Comparison of ENCODE assay signal across 1 cellular context in the genomic region with DNA sequence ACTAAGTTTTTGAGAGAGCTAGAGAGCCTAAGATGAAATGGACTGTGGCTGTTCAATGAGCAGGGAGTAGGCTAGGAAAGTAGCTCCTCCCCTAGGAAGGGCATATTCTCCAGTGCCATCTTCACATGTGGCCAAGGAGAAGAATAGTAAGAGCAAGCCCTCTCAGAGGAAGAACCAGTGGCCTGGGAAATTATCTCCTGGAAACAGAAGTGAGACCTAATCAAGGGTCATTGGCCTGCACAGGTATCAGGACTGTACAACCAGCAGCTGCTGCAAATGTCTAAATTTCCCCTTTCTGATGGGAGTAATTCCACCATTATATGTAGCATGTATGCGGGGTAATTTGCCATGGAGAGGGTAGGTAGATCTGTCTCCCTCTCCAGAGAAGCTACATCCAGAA.
TF ChIP-seq lines count a peak whose summit lies in the region.

No MANE protein-coding gene starts in this region.

TF ChIP-seq in K562, 482 proteins besides CTCF, POLR2A, EP300 and RAD21 (continued from another document and continues in another):
- TF ChIP-seq BRCA1 (IDR thresholded peaks at IDR 0.05) (no peak), BRCA1 (CRISPR knock-in tag; IDR thresholded peaks at IDR 0.05) (no peak), PCBP1 (IDR thresholded peaks at IDR 0.05; ENCODE audit: low read depth, low read length, poor library complexity, severe bottlenecking) (no peak), PTBP1 (IDR thresholded peaks at IDR 0.05; ENCODE audit: low read depth, low read length) (no peak), ZFP1 (CRISPR knock-in tag; IDR thresholded peaks at IDR 0.05) (no peak), HDAC3 (IDR thresholded peaks at IDR 0.05; ENCODE audit: borderline replicate concordance, partially characterized antibody) (peak; percentile 55), ZNF311 (CRISPR knock-in tag; IDR thresholded peaks at IDR 0.05) (no peak), ZNF830 (CRISPR knock-in tag; IDR thresholded peaks at IDR 0.05) (no peak), ZNF184 (CRISPR knock-in tag; IDR thresholded peaks at IDR 0.05) (no peak), ZNF175 (CRISPR knock-in tag; IDR thresholded peaks at IDR 0.05; ENCODE audit: low read depth) (no peak), SMAD3 (CRISPR knock-in tag; conservative IDR thresholded peaks at IDR 0.05) (no peak), GABPA (tag; conservative IDR thresholded peaks at IDR 0.05; ENCODE audit: low read depth) (no peak), TBL1XR1 (IDR thresholded peaks at IDR 0.05; ENCODE audit: low read length in 2 of 2) (peak in 1 of 2 experiments; percentile 72; a peak in 1 of 4 replicates), LEF1 (IDR thresholded peaks at IDR 0.05) (0 out of 2 replicates have a peak, but pooled peaks have one; percentile 40), CREB1 (IDR thresholded peaks at IDR 0.05) (no peak), CREB1 (CRISPR knock-in tag; IDR thresholded peaks at IDR 0.05) (no peak), ZNF274 (IDR thresholded peaks at IDR 0.05; ENCODE audit: borderline replicate concordance, low read depth, low read length) (0 out of 2 replicates have a peak, but pooled peaks have one; percentile 27), KDM4B (IDR thresholded peaks at IDR 0.05; ENCODE audit: borderline replicate concordance in 2 of 2, low read depth in 1 of 2) (no peak), FOSL1 (tag; conservative IDR thresholded peaks at IDR 0.05) (0 out of 2 replicates have a peak, but pooled peaks have one; percentile 16), ZNF444 (CRISPR knock-in tag; IDR thresholded peaks at IDR 0.05) (no peak), NFRKB (IDR thresholded peaks at IDR 0.05; ENCODE audit: low read depth) (no peak), SMAD2 (IDR thresholded peaks at IDR 0.05; ENCODE audit: low read depth, low read length) (no peak), MAFK (IDR thresholded peaks at IDR 0.05; ENCODE audit: low read length) (no peak), ZFX (CRISPR knock-in tag; IDR thresholded peaks at IDR 0.05) (no peak), HNRNPK (IDR thresholded peaks at IDR 0.05; ENCODE audit: low read depth, low read length, poor library complexity, severe bottlenecking) (no peak), EWSR1 (IDR thresholded peaks at IDR 0.05; ENCODE audit: borderline replicate concordance, low read depth, partially characterized antibody) (no peak), STAT5B (CRISPR knock-in tag; IDR thresholded peaks at IDR 0.05) (no peak), MAFF (IDR thresholded peaks at IDR 0.05; ENCODE audit: low read length) (no peak), CCAR2 (IDR thresholded peaks at IDR 0.05; ENCODE audit: low read depth, low read length) (no peak), SMAD1 (IDR thresholded peaks at IDR 0.05; ENCODE audit: low read depth, low read length, partially characterized antibody) (no peak), ARID1B (IDR thresholded peaks at IDR 0.05) (peak; percentile 97), ZNF445 (CRISPR knock-in tag; IDR thresholded peaks at IDR 0.05; ENCODE audit: low read depth) (no peak), RBM39 (optimal IDR thresholded peaks at IDR 0.05; ENCODE audit: low read depth, low read length) (no peak), HNRNPUL1 (IDR thresholded peaks at IDR 0.05; ENCODE audit: low read length) (no peak), DACH1 (IDR thresholded peaks at IDR 0.05; ENCODE audit: partially characterized antibody) (peak; percentile 1), HDGF (IDR thresholded peaks at IDR 0.05) (no peak), JUND (IDR thresholded peaks at IDR 0.05; ENCODE audit: borderline replicate concordance, low read depth, low read length) (peak; percentile 26; the same call in 1 of the 2 replicates), JUND (tag; IDR thresholded peaks at IDR 0.05; ENCODE audit: borderline replicate concordance, low read depth, low read length) (no peak; the same call in 1 of the 3 replicates), ZNF699 (CRISPR knock-in tag; IDR thresholded peaks at IDR 0.05; ENCODE audit: insufficient replicate concordance) (no peak), RBBP5 (IDR thresholded peaks at IDR 0.05; ENCODE audit: borderline replicate concordance, insufficient read depth, low read length, poor library complexity, severe bottlenecking) (no peak), PHF8 (IDR thresholded peaks at IDR 0.05; ENCODE audit: borderline replicate concordance, low read length) (no peak), JUN (IDR thresholded peaks at IDR 0.05; ENCODE audit: borderline replicate concordance, low read depth, low read length) (no peak), JUN (CRISPR knock-in tag; IDR thresholded peaks at IDR 0.05; ENCODE audit: borderline replicate concordance) (no peak), POLR2AphosphoS5 (IDR thresholded peaks at IDR 0.05; ENCODE audit: control insufficient read depth, insufficient read depth, low read depth, low read length) (peak; percentile 89), TCFL5 (CRISPR knock-in tag; conservative IDR thresholded peaks at IDR 0.05) (no peak), TAL1 (IDR thresholded peaks at IDR 0.05) (peak; percentile 95), PHF20 (IDR thresholded peaks at IDR 0.05; ENCODE audit: partially characterized antibody) (no peak)
- TF ChIP-seq, protein P1, sequence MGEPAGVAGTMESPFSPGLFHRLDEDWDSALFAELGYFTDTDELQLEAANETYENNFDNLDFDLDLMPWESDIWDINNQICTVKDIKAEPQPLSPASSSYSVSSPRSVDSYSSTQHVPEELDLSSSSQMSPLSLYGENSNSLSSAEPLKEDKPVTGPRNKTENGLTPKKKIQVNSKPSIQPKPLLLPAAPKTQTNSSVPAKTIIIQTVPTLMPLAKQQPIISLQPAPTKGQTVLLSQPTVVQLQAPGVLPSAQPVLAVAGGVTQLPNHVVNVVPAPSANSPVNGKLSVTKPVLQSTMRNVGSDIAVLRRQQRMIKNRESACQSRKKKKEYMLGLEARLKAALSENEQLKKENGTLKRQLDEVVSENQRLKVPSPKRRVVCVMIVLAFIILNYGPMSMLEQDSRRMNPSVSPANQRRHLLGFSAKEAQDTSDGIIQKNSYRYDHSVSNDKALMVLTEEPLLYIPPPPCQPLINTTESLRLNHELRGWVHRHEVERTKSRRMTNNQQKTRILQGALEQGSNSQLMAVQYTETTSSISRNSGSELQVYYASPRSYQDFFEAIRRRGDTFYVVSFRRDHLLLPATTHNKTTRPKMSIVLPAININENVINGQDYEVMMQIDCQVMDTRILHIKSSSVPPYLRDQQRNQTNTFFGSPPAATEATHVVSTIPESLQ (CRISPR knock-in tag; IDR thresholded peaks at IDR 0.05), result no peak
- TF ChIP-seq, protein P2, sequence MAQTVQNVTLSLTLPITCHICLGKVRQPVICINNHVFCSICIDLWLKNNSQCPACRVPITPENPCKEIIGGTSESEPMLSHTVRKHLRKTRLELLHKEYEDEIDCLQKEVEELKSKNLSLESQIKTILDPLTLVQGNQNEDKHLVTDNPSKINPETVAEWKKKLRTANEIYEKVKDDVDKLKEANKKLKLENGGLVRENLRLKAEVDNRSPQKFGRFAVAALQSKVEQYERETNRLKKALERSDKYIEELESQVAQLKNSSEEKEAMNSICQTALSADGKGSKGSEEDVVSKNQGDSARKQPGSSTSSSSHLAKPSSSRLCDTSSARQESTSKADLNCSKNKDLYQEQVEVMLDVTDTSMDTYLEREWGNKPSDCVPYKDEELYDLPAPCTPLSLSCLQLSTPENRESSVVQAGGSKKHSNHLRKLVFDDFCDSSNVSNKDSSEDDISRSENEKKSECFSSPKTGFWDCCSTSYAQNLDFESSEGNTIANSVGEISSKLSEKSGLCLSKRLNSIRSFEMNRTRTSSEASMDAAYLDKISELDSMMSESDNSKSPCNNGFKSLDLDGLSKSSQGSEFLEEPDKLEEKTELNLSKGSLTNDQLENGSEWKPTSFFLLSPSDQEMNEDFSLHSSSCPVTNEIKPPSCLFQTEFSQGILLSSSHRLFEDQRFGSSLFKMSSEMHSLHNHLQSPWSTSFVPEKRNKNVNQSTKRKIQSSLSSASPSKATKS (CRISPR knock-in tag; IDR thresholded peaks at IDR 0.05), result no peak
- TF ChIP-seq, protein P3, sequence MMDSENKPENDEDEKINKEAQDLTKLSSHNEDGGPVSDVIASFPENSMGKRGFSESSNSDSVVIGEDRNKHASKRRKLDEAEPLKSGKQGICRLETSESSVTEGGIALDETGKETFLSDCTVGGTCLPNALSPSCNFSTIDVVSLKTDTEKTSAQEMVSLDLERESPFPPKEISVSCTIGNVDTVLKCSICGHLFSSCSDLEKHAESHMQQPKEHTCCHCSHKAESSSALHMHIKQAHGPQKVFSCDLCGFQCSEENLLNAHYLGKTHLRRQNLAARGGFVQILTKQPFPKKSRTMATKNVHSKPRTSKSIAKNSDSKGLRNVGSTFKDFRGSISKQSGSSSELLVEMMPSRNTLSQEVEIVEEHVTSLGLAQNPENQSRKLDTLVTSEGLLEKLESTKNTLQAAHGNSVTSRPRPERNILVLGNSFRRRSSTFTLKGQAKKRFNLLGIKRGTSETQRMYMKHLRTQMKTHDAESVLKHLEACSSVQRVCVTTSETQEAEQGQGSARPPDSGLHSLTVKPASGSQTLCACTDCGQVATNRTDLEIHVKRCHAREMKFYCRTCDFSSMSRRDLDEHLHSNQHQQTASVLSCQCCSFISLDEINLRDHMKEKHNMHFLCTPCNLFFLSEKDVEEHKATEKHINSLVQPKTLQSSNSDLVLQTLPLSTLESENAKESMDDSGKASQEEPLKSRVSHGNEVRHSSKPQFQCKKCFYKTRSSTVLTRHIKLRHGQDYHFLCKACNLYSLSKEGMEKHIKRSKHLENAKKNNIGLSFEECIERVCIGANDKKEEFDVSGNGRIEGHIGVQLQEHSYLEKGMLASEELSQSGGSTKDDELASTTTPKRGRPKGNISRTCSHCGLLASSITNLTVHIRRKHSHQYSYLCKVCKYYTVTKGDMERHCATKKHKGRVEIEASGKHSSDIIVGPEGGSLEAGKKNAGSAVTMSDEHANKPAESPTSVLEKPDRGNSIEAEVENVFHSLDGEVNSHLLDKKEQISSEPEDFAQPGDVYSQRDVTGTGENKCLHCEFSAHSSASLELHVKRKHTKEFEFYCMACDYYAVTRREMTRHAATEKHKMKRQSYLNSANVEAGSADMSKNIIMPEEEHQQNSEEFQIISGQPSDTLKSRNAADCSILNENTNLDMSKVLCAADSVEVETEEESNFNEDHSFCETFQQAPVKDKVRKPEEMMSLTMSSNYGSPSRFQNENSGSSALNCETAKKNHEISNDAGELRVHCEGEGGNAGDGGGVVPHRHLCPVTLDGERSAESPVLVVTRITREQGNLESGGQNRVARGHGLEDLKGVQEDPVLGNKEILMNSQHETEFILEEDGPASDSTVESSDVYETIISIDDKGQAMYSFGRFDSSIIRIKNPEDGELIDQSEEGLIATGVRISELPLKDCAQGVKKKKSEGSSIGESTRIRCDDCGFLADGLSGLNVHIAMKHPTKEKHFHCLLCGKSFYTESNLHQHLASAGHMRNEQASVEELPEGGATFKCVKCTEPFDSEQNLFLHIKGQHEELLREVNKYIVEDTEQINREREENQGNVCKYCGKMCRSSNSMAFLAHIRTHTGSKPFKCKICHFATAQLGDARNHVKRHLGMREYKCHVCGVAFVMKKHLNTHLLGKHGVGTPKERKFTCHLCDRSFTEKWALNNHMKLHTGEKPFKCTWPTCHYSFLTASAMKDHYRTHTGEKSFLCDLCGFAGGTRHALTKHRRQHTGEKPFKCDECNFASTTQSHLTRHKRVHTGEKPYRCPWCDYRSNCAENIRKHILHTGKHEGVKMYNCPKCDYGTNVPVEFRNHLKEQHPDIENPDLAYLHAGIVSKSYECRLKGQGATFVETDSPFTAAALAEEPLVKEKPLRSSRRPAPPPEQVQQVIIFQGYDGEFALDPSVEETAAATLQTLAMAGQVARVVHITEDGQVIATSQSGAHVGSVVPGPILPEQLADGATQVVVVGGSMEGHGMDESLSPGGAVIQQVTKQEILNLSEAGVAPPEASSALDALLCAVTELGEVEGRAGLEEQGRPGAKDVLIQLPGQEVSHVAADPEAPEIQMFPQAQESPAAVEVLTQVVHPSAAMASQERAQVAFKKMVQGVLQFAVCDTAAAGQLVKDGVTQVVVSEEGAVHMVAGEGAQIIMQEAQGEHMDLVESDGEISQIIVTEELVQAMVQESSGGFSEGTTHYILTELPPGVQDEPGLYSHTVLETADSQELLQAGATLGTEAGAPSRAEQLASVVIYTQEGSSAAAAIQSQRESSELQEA (IDR thresholded peaks at IDR 0.05; ENCODE audit: low read depth), result no peak
- TF ChIP-seq, protein P4, sequence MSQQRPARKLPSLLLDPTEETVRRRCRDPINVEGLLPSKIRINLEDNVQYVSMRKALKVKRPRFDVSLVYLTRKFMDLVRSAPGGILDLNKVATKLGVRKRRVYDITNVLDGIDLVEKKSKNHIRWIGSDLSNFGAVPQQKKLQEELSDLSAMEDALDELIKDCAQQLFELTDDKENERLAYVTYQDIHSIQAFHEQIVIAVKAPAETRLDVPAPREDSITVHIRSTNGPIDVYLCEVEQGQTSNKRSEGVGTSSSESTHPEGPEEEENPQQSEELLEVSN (IDR thresholded peaks at IDR 0.05; ENCODE audit: borderline replicate concordance in 1 of 2, extremely low read depth in 1 of 2, insufficient read depth in 1 of 2, insufficient read length in 1 of 2, low read depth in 1 of 2, low read length in 1 of 2, poor library complexity in 1 of 2, severe bottlenecking in 1 of 2), result no peak
- TF ChIP-seq, protein P5, sequence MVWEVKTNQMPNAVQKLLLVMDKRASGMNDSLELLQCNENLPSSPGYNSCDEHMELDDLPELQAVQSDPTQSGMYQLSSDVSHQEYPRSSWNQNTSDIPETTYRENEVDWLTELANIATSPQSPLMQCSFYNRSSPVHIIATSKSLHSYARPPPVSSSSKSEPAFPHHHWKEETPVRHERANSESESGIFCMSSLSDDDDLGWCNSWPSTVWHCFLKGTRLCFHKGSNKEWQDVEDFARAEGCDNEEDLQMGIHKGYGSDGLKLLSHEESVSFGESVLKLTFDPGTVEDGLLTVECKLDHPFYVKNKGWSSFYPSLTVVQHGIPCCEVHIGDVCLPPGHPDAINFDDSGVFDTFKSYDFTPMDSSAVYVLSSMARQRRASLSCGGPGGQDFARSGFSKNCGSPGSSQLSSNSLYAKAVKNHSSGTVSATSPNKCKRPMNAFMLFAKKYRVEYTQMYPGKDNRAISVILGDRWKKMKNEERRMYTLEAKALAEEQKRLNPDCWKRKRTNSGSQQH (CRISPR knock-in tag; IDR thresholded peaks at IDR 0.05), result no peak
- TF ChIP-seq, protein P6, sequence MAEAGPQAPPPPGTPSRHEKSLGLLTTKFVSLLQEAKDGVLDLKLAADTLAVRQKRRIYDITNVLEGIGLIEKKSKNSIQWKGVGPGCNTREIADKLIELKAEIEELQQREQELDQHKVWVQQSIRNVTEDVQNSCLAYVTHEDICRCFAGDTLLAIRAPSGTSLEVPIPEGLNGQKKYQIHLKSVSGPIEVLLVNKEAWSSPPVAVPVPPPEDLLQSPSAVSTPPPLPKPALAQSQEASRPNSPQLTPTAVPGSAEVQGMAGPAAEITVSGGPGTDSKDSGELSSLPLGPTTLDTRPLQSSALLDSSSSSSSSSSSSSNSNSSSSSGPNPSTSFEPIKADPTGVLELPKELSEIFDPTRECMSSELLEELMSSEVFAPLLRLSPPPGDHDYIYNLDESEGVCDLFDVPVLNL (CRISPR knock-in tag; IDR thresholded peaks at IDR 0.05; ENCODE audit: low read depth), result no peak
- TF ChIP-seq, protein P7, sequence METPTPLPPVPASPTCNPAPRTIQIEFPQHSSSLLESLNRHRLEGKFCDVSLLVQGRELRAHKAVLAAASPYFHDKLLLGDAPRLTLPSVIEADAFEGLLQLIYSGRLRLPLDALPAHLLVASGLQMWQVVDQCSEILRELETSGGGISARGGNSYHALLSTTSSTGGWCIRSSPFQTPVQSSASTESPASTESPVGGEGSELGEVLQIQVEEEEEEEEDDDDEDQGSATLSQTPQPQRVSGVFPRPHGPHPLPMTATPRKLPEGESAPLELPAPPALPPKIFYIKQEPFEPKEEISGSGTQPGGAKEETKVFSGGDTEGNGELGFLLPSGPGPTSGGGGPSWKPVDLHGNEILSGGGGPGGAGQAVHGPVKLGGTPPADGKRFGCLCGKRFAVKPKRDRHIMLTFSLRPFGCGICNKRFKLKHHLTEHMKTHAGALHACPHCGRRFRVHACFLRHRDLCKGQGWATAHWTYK (CRISPR knock-in tag; IDR thresholded peaks at IDR 0.05), result no peak
